1 cellular context compared by ENCODE assay signal in the genomic region with DNA sequence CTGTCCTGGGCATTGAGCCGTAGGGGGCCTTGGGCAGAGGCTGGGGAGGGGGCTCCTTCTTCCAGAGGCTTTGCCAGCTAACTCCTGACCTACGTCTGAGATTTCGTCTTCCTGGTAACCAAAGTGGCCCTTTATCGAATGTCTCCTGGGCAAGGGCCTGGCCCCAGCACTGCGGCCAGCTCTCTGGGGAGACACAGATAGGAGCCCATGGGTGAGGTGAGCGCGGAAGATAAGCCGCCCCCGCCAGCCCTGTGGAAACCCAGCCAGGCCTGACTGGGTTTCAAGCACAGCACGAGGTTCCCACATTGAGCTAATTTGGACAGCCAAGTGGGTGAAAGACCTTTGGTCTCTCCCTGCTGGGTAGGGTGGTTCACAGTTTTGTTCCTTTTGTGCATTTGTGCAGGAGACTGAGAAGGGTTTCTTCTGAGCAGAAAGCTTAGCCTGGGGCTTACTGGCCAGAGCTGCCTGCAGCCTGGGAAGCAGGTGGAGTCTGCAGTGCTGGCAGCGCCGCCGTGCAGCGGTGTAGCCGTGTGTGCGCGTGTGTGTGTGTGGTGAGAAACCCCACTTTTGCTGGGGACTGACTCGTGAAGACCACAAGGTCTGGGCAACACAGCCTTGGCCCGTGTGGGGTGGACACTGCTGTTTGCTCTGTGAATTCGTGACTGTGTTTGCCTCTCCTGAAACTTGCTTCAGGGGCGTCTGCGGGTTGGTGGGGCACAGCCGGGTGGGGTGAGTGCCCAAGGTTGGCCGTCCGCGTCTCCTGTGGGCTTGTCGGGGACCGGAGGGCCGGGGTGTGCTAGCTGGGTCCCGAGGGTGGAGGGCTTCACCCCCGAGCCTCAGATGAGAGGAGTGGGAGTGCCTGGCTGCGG.
TF ChIP-seq lines count a peak whose summit lies in the region.

No MANE protein-coding gene starts in this region.

TF ChIP-seq in HepG2, 621 proteins besides CTCF, POLR2A, EP300 and RAD21 (continues in another document):
- TF ChIP-seq ZNF121 (CRISPR knock-in tag; IDR thresholded peaks at IDR 0.05) (peak; percentile 83), RORA (CRISPR knock-in tag; IDR thresholded peaks at IDR 0.05) (no peak), HNRNPK (IDR thresholded peaks at IDR 0.05; ENCODE audit: low read depth, low read length, poor library complexity, severe bottlenecking) (no peak), SNAPC4 (CRISPR knock-in tag; IDR thresholded peaks at IDR 0.05) (0 out of 2 replicates have a peak, but pooled peaks have one; percentile 40), STAT6 (CRISPR knock-in tag; IDR thresholded peaks at IDR 0.05; ENCODE audit: borderline replicate concordance) (no peak), PHF20 (CRISPR knock-in tag; IDR thresholded peaks at IDR 0.05) (no peak), ZFYVE20 (CRISPR knock-in tag; IDR thresholded peaks at IDR 0.05; ENCODE audit: borderline replicate concordance, low read depth) (no peak), ZXDC (CRISPR knock-in tag; IDR thresholded peaks at IDR 0.05) (0 out of 2 replicates have a peak, but pooled peaks have one; percentile 23), FOXK1 (CRISPR knock-in tag; IDR thresholded peaks at IDR 0.05; ENCODE audit: borderline replicate concordance, low read depth) (no peak), ZNF230 (CRISPR knock-in tag; IDR thresholded peaks at IDR 0.05) (0 out of 2 replicates have a peak, but pooled peaks have one; percentile 42), ZFY (CRISPR knock-in tag; IDR thresholded peaks at IDR 0.05) (0 out of 2 replicates have a peak, but pooled peaks have one; percentile 31), SP4 (CRISPR knock-in tag; IDR thresholded peaks at IDR 0.05) (no peak), ZNF224 (CRISPR knock-in tag; IDR thresholded peaks at IDR 0.05) (no peak), CAMTA2 (CRISPR knock-in tag; IDR thresholded peaks at IDR 0.05; ENCODE audit: borderline replicate concordance) (no peak), ZNF20 (CRISPR knock-in tag; IDR thresholded peaks at IDR 0.05) (no peak), ZFP41 (CRISPR knock-in tag; IDR thresholded peaks at IDR 0.05; ENCODE audit: borderline replicate concordance) (no peak), POLR2AphosphoS5 (IDR thresholded peaks at IDR 0.05; ENCODE audit: low read depth, low read length) (0 out of 2 replicates have a peak, but pooled peaks have one; percentile 20), MYC (CRISPR knock-in tag; IDR thresholded peaks at IDR 0.05; ENCODE audit: borderline replicate concordance) (peak; percentile 61; the same call in 1 of the 2 replicates), NFE2L1 (CRISPR knock-in tag; IDR thresholded peaks at IDR 0.05; ENCODE audit: borderline replicate concordance) (no peak), HNF1A (IDR thresholded peaks at IDR 0.05; ENCODE audit: low read depth) (no peak), HNF1A (CRISPR knock-in tag; IDR thresholded peaks at IDR 0.05; ENCODE audit: borderline replicate concordance) (no peak), ZNF775 (CRISPR knock-in tag; IDR thresholded peaks at IDR 0.05; ENCODE audit: borderline replicate concordance) (no peak), SKI (IDR thresholded peaks at IDR 0.05; ENCODE audit: partially characterized antibody) (no peak), GATAD2A (CRISPR knock-in tag; IDR thresholded peaks at IDR 0.05) (peak; percentile 12; the same call in 1 of the 2 replicates), PHF21A (CRISPR knock-in tag; IDR thresholded peaks at IDR 0.05) (0 out of 2 replicates have a peak, but pooled peaks have one; percentile 22), MTF1 (CRISPR knock-in tag; IDR thresholded peaks at IDR 0.05) (no peak), SIN3A (IDR thresholded peaks at IDR 0.05; ENCODE audit: borderline replicate concordance, low read depth, low read length) (peak; percentile 11; the same call in 1 of the 2 replicates), ZNF766 (CRISPR knock-in tag; IDR thresholded peaks at IDR 0.05; ENCODE audit: borderline replicate concordance) (no peak), DMAP1 (CRISPR knock-in tag; IDR thresholded peaks at IDR 0.05) (no peak), HDAC2 (CRISPR knock-in tag; IDR thresholded peaks at IDR 0.05) (0 out of 2 replicates have a peak, but pooled peaks have one; percentile 33), KDM3A (CRISPR knock-in tag; IDR thresholded peaks at IDR 0.05; ENCODE audit: low read depth) (no peak), ZNF337 (CRISPR knock-in tag; IDR thresholded peaks at IDR 0.05; ENCODE audit: borderline replicate concordance, low read depth) (no peak), ZNF10 (CRISPR knock-in tag; IDR thresholded peaks at IDR 0.05; ENCODE audit: borderline replicate concordance, low read depth) (no peak), HNF4A (CRISPR knock-in tag; IDR thresholded peaks at IDR 0.05) (peak; percentile 39; the same call in 1 of the 2 replicates), PITX1 (CRISPR knock-in tag; IDR thresholded peaks at IDR 0.05) (no peak), HNRNPLL (IDR thresholded peaks at IDR 0.05; ENCODE audit: low read depth, low read length, poor library complexity, severe bottlenecking) (peak; percentile 20), CREB1 (IDR thresholded peaks at IDR 0.05) (no peak), CREB1 (CRISPR knock-in tag; IDR thresholded peaks at IDR 0.05) (no peak), JDP2 (CRISPR knock-in tag; IDR thresholded peaks at IDR 0.05; ENCODE audit: borderline replicate concordance) (no peak), ZSCAN20 (CRISPR knock-in tag; IDR thresholded peaks at IDR 0.05; ENCODE audit: borderline replicate concordance) (no peak), SNAI1 (CRISPR knock-in tag; IDR thresholded peaks at IDR 0.05; ENCODE audit: borderline replicate concordance) (no peak)
- TF ChIP-seq, protein P1, sequence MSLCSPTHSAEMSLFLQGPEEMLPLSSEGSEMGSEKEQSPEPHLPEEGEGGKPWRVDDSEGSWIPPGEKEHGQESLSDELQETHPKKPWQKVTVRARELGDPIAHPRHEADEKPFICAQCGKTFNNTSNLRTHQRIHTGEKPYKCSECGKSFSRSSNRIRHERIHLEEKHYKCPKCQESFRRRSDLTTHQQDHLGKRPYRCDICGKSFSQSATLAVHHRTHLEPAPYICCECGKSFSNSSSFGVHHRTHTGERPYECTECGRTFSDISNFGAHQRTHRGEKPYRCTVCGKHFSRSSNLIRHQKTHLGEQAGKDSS (CRISPR knock-in tag; IDR thresholded peaks at IDR 0.05; ENCODE audit: borderline replicate concordance, low read depth), result no peak
- TF ChIP-seq, protein P2, sequence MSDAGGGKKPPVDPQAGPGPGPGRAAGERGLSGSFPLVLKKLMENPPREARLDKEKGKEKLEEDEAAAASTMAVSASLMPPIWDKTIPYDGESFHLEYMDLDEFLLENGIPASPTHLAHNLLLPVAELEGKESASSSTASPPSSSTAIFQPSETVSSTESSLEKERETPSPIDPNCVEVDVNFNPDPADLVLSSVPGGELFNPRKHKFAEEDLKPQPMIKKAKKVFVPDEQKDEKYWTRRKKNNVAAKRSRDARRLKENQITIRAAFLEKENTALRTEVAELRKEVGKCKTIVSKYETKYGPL (CRISPR knock-in tag; IDR thresholded peaks at IDR 0.05), result no peak
- TF ChIP-seq, protein P3, sequence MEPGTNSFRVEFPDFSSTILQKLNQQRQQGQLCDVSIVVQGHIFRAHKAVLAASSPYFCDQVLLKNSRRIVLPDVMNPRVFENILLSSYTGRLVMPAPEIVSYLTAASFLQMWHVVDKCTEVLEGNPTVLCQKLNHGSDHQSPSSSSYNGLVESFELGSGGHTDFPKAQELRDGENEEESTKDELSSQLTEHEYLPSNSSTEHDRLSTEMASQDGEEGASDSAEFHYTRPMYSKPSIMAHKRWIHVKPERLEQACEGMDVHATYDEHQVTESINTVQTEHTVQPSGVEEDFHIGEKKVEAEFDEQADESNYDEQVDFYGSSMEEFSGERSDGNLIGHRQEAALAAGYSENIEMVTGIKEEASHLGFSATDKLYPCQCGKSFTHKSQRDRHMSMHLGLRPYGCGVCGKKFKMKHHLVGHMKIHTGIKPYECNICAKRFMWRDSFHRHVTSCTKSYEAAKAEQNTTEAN (CRISPR knock-in tag; conservative IDR thresholded peaks at IDR 0.05), result no peak
